Comparison of ENCODE assay signal across 11 cellular contexts in the genomic region with DNA sequence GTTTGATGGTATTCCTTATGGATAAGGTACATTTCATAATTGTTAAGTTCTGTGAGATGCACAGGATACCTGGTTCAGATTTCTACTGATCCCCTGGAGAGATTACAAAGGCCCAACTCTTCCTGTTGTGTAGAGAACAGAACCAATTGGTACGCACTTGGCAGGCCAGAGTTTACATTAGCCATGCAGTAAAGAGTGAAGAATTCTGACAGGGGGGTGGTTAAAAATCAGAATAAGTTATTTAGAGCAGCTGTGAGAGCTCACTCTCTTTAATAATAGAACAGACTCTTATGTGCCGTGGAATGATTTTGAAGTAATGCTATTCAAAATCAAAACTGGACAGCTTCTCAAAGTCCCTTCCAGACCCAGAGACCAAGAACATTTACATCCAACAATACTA. TPM values are rescaled to one million over a fixed set of nuclear protein-coding genes. Genes with fewer than 3 reads are reported as not detected.
DNase-seq lines count a peak whose midpoint lies in the region; ATAC-seq and TF ChIP-seq lines count a peak whose summit lies in the region.
"Had no signal": no experiment of that assay in that cellular context is flagged by ENCODE, and none has a peak within 500 bp of the region (broad histone marks: within the 10 kb centered on the region; RNA-seq: fewer than 3 reads in every experiment).

No MANE protein-coding gene starts in this region.

- ATAC-seq in T-helper 17 cell = no peak
- no peak for ATAC-seq in GM18861 (IDR thresholded peaks at IDR 0.05; ENCODE audit: unreplicated experiment)

- POLR2A ChIA-PET in Caco-2 (lab: Charles Lee) = no interaction called here

- H3K4me3 ChIP-seq in Caco-2 (ENCODE audit: low read depth, low read length) = no peak overlapping the region

- intact Hi-C loops in activated naive CD4-positive, alpha-beta T cell treated with anti-CD3 and anti-CD28 coated beads for 36 hours (cut with micrococcal nuclease) = loop anchor here (1.0 to 10.0 kb wide), 3 partner anchors 11 to 926 kb away; no protein-coding TSS in a partner anchor
- intact Hi-C loops in Caco-2 (cut with micrococcal nuclease; ENCODE audit: unreplicated experiment) = no loop called here

- H3K36me3 Mint-ChIP-seq in activated naive CD4-positive, alpha-beta T cell treated with anti-CD3 and anti-CD28 coated beads for 36 hours (ENCODE audit: low read depth) = peaks cover 21% of the 10 kb centered on the region
- H3K36me3 Mint-ChIP-seq in T-helper 17 cell (ENCODE audit: low read depth) (peaks cover 5% of the 10 kb centered on the region), Caco-2 (ENCODE audit: insufficient read depth, unreplicated experiment) (peaks cover 14% of the 10 kb centered on the region)

- peaks cover 23% of the 10 kb centered on the region for H3K4me1 ChIP-seq in Caco-2
- H3K4me1 ChIP-seq: BE2C had no signal

- peaks cover 53% of the 10 kb centered on the region for H3K4me1 Mint-ChIP-seq in activated naive CD4-positive, alpha-beta T cell treated with anti-CD3 and anti-CD28 coated beads for 36 hours (ENCODE audit: low read depth)
- peaks cover 62% of the 10 kb centered on the region for H3K4me1 Mint-ChIP-seq in T-helper 17 cell
- H3K4me1 Mint-ChIP-seq in Caco-2 (ENCODE audit: low read depth, unreplicated experiment) = peaks cover 28% of the 10 kb centered on the region

- H3K4me3 Mint-ChIP-seq in activated naive CD4-positive, alpha-beta T cell treated with anti-CD3 and anti-CD28 coated beads for 36 hours = peak overlapping the region; percentile 43
- H3K4me3 Mint-ChIP-seq in T-helper 17 cell (peak overlapping the region; percentile 97), Caco-2 (ENCODE audit: unreplicated experiment) (no peak overlapping the region)

- H3K36me3 ChIP-seq in Caco-2 (ENCODE audit: control insufficient read depth, insufficient read depth, low read length) = no peaks in the 10 kb centered on the region
- H3K36me3 ChIP-seq: BE2C had no signal

- no peak for DNase-seq in activated naive CD4-positive, alpha-beta T cell treated with anti-CD3 and anti-CD28 coated beads for 36 hours
- DNase-seq in activated naive CD4-positive, alpha-beta T cell treated with Interleukin-2 at 50 U/mL for 16 hours = no peak
- DNase-seq in T-helper 17 cell (no peak), iris pigment epithelial cell (ENCODE audit: low read depth) (peak; percentile 38), superior temporal gyrus (ENCODE audit: extremely low spot score) (peak; percentile 39), NCI-H446 treated with DMSO at 0.1 percent for 48 hours (lab: John Stamatoyannopoulos, UW) (no peak), Caco-2 (no peak)
- DNase-seq: activated CD4-positive, alpha-beta T cell treated with anti-CD3 and anti-CD28 coated beads for 48 hours; BE2C; NK-92 treated with Interleukin-12 subunit alpha and Interleukin-12 subunit beta, amount 100 ng/mL, for 24 hours had no signal

- CTCF ChIA-PET in activated naive CD4-positive, alpha-beta T cell treated with anti-CD3 and anti-CD28 coated beads for 36 hours (lab: Charles Lee) = interaction anchor here (0.8 to 1.6 kb wide), 2 partner anchors 11 to 67 kb away, joined by 4 to 5 read pairs; no protein-coding TSS in a partner anchor
- CTCF ChIA-PET in Caco-2 (lab: Charles Lee) = no interaction called here

- no TSS peak for BruUV-seq in Caco-2 (replicated peaks; lab: Mats Ljungman, UMichigan)

- H3K27ac Mint-ChIP-seq in activated naive CD4-positive, alpha-beta T cell treated with anti-CD3 and anti-CD28 coated beads for 36 hours = no peak overlapping the region
- H3K27ac Mint-ChIP-seq in T-helper 17 cell = peak overlapping the region; percentile 95
- no peak overlapping the region for H3K27ac Mint-ChIP-seq in Caco-2 (ENCODE audit: unreplicated experiment)

- H3K27me3 ChIP-seq in Caco-2 (replicated peaks; ENCODE audit: control insufficient read depth, insufficient read depth, low read length) = no peaks in the 10 kb centered on the region
- H3K27me3 ChIP-seq: BE2C had no signal

- no peaks in the 10 kb centered on the region for H3K27me3 Mint-ChIP-seq in activated naive CD4-positive, alpha-beta T cell treated with anti-CD3 and anti-CD28 coated beads for 36 hours (ENCODE audit: low read depth)
- no peaks in the 10 kb centered on the region for H3K27me3 Mint-ChIP-seq in T-helper 17 cell
- no peaks in the 10 kb centered on the region for H3K27me3 Mint-ChIP-seq in Caco-2 (ENCODE audit: insufficient read depth, unreplicated experiment)

- H3K9me3 ChIP-seq in T-helper 17 cell (ENCODE audit: control insufficient read depth, low read length, poor library complexity, severe bottlenecking) (no peaks in the 10 kb centered on the region), Caco-2 (no peaks in the 10 kb centered on the region)
- H3K9me3 ChIP-seq: BE2C had no signal

- H3K9me3 Mint-ChIP-seq in activated naive CD4-positive, alpha-beta T cell treated with anti-CD3 and anti-CD28 coated beads for 36 hours = no peaks in the 10 kb centered on the region
- H3K9me3 Mint-ChIP-seq in Caco-2 (ENCODE audit: unreplicated experiment) = no peaks in the 10 kb centered on the region

- TF ChIP-seq CTCF in Caco-2 (IDR thresholded peaks at IDR 0.05; ENCODE audit: insufficient read depth in 1 of 2, low read depth in 1 of 2, low read length in 1 of 2, severe bottlenecking in 1 of 2, unreplicated experiment in 1 of 2) = no peak

RNA-seq across cellular contexts. Expression of gene USP24, which starts 4.2 kb away (rescaled TPM):
- total RNA-seq in activated naive CD4-positive, alpha-beta T cell treated with anti-CD3 and anti-CD28 coated beads for 36 hours = 10 to 100 TPM; 37.1 to 39.7 TPM
- total RNA-seq in T-helper 17 cell (10 to 100 TPM; 69.5 to 82.9 TPM), Caco-2 (2022) (34.7 and 36.4 TPM in 2 replicates)

Comparison
In these comparisons a context has a peak if more than half of its experiments do, and no peak if none do; other contexts are left out.
1. DNase-seq: peak in iris pigment epithelial cell (single experiment) and superior temporal gyrus (single experiment); none in activated naive CD4-positive, alpha-beta T cell treated with anti-CD3 and anti-CD28 coated beads for 36 hours (single experiment), activated naive CD4-positive, alpha-beta T cell treated with Interleukin-2 at 50 U/mL for 16 hours (single experiment), T-helper 17 cell (0 of 3), NCI-H446 treated with DMSO at 0.1 percent for 48 hours (single experiment) and Caco-2 (0 of 2).